Comparison of ENCODE assay signal across 1 cellular context in the genomic region with DNA sequence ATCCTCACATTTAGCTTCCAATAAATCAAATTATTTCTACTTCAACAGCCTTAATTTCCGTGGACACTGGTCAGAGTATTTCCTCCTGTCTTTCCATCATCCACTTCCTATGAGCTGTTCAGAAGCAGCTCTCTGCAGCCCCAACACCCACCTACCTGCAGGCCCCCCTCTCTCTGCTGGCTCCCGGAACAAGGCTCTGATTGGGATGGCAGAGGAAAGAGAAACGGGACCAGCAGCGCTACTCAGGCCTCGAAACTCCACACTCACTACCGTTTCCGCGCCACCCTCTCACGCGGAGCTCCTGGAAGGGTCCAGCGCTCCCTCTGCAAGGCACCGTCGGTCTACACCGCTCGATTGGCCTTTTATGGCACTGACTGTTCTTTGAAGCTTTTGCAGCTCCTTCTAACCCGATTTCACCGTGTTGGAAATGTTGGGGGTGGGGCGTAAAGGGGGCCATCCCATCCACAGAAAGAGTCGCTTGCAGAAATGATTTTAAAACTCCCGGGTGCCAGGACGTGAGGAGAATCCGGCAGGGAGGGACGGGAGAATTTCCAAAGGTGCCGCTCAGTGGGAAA.
TF ChIP-seq lines count a peak whose summit lies in the region.

No MANE protein-coding gene starts in this region.

TF ChIP-seq in H1, 55 proteins besides CTCF, POLR2A, EP300 and RAD21 (continued from another document):
- peak; percentile 33 for TF ChIP-seq KDM4A (IDR thresholded peaks at IDR 0.05; ENCODE audit: low read depth, low read length, severe bottlenecking)
- TF ChIP-seq KDM5A (IDR thresholded peaks at IDR 0.05; ENCODE audit: low read length) = no peak
